Comparison of ENCODE assay signal across 18 cellular contexts in genomic region chr3:17459470-17459993, GRCh38.
"Had no signal": no experiment of that assay in that cellular context is flagged by ENCODE, and none has a peak within 500 bp of the region (broad histone marks: within the 10 kb centered on the region; RNA-seq: fewer than 3 reads in every experiment).

No MANE protein-coding gene starts in this region.

- H3K36me3 ChIP-seq: heart left ventricle, neutrophil, sigmoid colon, stomach, thoracic aorta, transverse colon had no signal

- DNase-seq: effector CD4-positive, alpha-beta T cell; endodermal cell; erythroblast; foreskin keratinocyte; heart left ventricle; mesendoderm; naive thymus-derived CD8-positive, alpha-beta T cell; psoas muscle; sigmoid colon; stimulated activated CD4-positive, alpha-beta T cell treated with anti-CD3 and anti-CD28 coated beads, Interleukin-12 subunit alpha, Interleukin-12 subunit beta, amount 100 ng/mL, for 4 hours; stimulated activated naive CD4-positive, alpha-beta T cell; stomach; substantia nigra; transverse colon had no signal

- H3K9me3 ChIP-seq: neutrophil, psoas muscle, sigmoid colon, stomach, thoracic aorta, transverse colon had no signal

- H3K4me1 ChIP-seq: foreskin keratinocyte, heart left ventricle, psoas muscle, sigmoid colon, stomach had no signal

- H3K27ac ChIP-seq: coronary artery, foreskin keratinocyte, heart left ventricle, neutrophil, psoas muscle, sigmoid colon, skin epidermis, stomach, thoracic aorta, transverse colon had no signal

- H3K4me3 ChIP-seq: coronary artery, heart left ventricle, psoas muscle, sigmoid colon, skin epidermis, stomach, thoracic aorta, transverse colon had no signal
